In the genomic region with DNA sequence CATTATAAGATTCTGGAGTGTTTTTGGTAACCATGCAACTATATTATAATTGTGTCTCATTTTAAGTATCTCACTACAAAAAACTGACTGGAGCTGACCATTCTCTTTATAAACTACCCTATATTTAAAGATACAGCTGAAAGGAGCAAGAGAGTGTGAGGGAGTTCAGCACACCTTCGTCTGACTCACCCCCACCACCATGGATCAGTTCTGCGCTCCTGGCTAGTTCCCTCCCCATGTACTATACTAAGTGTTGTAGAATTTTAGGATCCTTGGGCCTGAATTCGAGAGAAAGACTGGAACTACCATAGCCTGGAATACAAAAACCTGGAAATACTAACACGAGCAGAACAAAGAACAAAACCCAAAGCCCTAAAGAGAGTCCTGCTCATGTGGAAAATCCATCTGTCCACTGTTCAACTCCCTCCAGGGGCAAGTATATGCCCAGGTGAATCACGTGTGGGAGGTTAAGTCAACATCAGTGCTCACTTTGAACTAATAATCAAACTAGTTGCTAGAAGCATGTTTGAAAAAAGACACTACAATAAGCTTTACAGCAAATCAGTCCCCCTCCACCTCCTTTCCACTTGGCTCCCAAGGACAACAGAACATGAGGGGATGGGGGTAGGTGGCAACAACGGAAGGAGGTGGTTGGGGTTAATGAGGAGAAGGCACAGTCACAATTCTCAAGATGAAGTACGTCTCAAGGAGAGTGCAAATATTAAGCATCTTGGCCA, we compare ENCODE assay signal across 1 cellular context.
A peak's percentile ranks its signal among the peaks of the same experiment; 100 is the strongest.
TF ChIP-seq lines count a peak whose summit lies in the region.

No MANE protein-coding gene starts in this region.

TF ChIP-seq in liver, 16 proteins besides CTCF, POLR2A, EP300 and RAD21 (continued from another document):
- TF ChIP-seq, protein P1, sequence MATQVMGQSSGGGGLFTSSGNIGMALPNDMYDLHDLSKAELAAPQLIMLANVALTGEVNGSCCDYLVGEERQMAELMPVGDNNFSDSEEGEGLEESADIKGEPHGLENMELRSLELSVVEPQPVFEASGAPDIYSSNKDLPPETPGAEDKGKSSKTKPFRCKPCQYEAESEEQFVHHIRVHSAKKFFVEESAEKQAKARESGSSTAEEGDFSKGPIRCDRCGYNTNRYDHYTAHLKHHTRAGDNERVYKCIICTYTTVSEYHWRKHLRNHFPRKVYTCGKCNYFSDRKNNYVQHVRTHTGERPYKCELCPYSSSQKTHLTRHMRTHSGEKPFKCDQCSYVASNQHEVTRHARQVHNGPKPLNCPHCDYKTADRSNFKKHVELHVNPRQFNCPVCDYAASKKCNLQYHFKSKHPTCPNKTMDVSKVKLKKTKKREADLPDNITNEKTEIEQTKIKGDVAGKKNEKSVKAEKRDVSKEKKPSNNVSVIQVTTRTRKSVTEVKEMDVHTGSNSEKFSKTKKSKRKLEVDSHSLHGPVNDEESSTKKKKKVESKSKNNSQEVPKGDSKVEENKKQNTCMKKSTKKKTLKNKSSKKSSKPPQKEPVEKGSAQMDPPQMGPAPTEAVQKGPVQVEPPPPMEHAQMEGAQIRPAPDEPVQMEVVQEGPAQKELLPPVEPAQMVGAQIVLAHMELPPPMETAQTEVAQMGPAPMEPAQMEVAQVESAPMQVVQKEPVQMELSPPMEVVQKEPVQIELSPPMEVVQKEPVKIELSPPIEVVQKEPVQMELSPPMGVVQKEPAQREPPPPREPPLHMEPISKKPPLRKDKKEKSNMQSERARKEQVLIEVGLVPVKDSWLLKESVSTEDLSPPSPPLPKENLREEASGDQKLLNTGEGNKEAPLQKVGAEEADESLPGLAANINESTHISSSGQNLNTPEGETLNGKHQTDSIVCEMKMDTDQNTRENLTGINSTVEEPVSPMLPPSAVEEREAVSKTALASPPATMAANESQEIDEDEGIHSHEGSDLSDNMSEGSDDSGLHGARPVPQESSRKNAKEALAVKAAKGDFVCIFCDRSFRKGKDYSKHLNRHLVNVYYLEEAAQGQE (IDR thresholded peaks at IDR 0.05), result no peak
- peak; percentile 42 for TF ChIP-seq YY1 (IDR thresholded peaks at IDR 0.05)
